ENCODE assay signal across 17 cellular contexts in genomic region chr1:35864813-35865212, GRCh38.
"Had no signal": no experiment of that assay in that cellular context is flagged by ENCODE, and none has a peak within 500 bp of the region (broad histone marks: within the 10 kb centered on the region; RNA-seq: fewer than 3 reads in every experiment).

No MANE protein-coding gene starts in this region.

- H3K27me3 ChIP-seq: adrenal gland, colonic mucosa, neural progenitor cell had no signal

- ATAC-seq: activated CD8-positive, alpha-beta T cell treated with anti-CD3 and anti-CD28 coated beads for 36 hours; activated T-cell treated with anti-CD3 and anti-CD28 coated beads, Interleukin-2, amount 50 U/mL, for 4 hours; stimulated activated effector memory CD8-positive, alpha-beta T cell treated with anti-CD3 and anti-CD28 coated beads, Interleukin-12 subunit alpha, Interleukin-12 subunit beta, amount 100 ng/mL, for 72 hours; WTC11 had no signal

- H3K36me3 ChIP-seq: adrenal gland, colonic mucosa, neural progenitor cell had no signal

- H3K9me3 ChIP-seq: adrenal gland, colonic mucosa had no signal

- DNase-seq: activated CD4-positive, alpha-beta T cell treated with anti-CD3 and anti-CD28 coated beads for 4 hours; activated CD8-positive, alpha-beta T cell treated with anti-CD3 and anti-CD28 coated beads for 36 hours; activated effector memory CD4-positive, alpha-beta T cell treated with Interleukin-2 at 50 U/mL for 16 hours; activated T-cell treated with anti-CD3 and anti-CD28 coated beads, Interleukin-2, amount 50 U/mL, for 4 hours; caudate nucleus; colonic mucosa; effector CD8-positive, alpha-beta T cell; foreskin fibroblast; glutamatergic neuron; kidney glomerular epithelial cell; T-helper 2 cell had no signal

- H3K4me3 ChIP-seq: adrenal gland, colonic mucosa, lung, neural progenitor cell had no signal

- H3K27ac ChIP-seq: colonic mucosa, neural progenitor cell, parathyroid adenoma had no signal

- H3K4me1 ChIP-seq: colonic mucosa, neural progenitor cell, parathyroid adenoma had no signal
